ENCODE assay signal across 22 cellular contexts in the genomic region with DNA sequence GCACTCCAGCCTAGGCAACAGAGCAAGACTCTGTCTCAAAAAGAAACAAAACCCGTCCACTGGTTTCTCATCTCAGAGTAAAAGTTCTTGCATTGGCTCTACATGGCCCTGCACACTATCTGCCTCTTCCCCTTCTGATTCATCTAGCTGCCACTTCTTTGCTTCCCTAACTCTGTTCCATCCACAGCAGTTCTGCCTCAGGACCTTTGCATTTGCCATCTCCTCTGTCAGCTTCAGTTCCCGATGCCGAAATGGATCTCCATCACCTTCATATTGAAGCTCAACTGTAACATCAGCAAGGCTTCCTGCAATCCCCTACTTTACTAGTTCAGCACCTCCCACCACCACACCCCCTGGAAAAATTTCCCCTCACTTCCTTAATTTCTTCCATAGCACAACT. TPM values are rescaled to one million over a fixed set of nuclear protein-coding genes. Genes with fewer than 3 reads are reported as not detected.
DNase-seq lines count a peak whose midpoint lies in the region; ATAC-seq and TF ChIP-seq lines count a peak whose summit lies in the region.
"Had no signal": no experiment of that assay in that cellular context is flagged by ENCODE, and none has a peak within 500 bp of the region (broad histone marks: within the 10 kb centered on the region; RNA-seq: fewer than 3 reads in every experiment).

No MANE protein-coding gene starts in this region.

- peaks cover 42% of the 10 kb centered on the region for H3K4me1 Mint-ChIP-seq in activated T-cell treated with anti-CD3 and anti-CD28 coated beads, Interleukin-2, amount 50 U/mL, for 4 hours (ENCODE audit: low read depth)
- H3K4me1 Mint-ChIP-seq in brain, result peaks cover 43% of the 10 kb centered on the region
- H3K4me1 Mint-ChIP-seq in neural crest cell, result peaks cover 35% of the 10 kb centered on the region

- H3K36me3 Mint-ChIP-seq in activated T-cell treated with anti-CD3 and anti-CD28 coated beads, Interleukin-2, amount 50 U/mL, for 4 hours (ENCODE audit: insufficient read depth), result peaks cover 26% of the 10 kb centered on the region
- H3K36me3 Mint-ChIP-seq in brain (peaks cover 24% of the 10 kb centered on the region), neural crest cell (ENCODE audit: low read depth) (no peaks in the 10 kb centered on the region)

- no peaks in the 10 kb centered on the region for H3K9me3 Mint-ChIP-seq in activated T-cell treated with anti-CD3 and anti-CD28 coated beads, Interleukin-2, amount 50 U/mL, for 4 hours
- H3K9me3 Mint-ChIP-seq in brain (peaks cover 0 to 2% (median 0%) of the 10 kb centered on the region in 5 experiments), neural crest cell (no peaks in the 10 kb centered on the region)
- H3K9me3 Mint-ChIP-seq: CD14-positive monocyte had no signal

- no peak for TF ChIP-seq CTCF in RWPE1 (conservative IDR thresholded peaks at IDR 0.05; ENCODE audit: low read depth)
- TF ChIP-seq CTCF in brain (conservative IDR thresholded peaks at IDR 0.05), result no peak
- no peak for TF ChIP-seq CTCF in neural crest cell (conservative IDR thresholded peaks at IDR 0.05)

- H3K27ac Mint-ChIP-seq in brain, result peak overlapping the region; percentile 12 to 79 (median 67)
- no peak overlapping the region for H3K27ac Mint-ChIP-seq in neural crest cell (ENCODE audit: unreplicated experiment)

- H3K4me3 Mint-ChIP-seq in activated T-cell treated with anti-CD3 and anti-CD28 coated beads, Interleukin-2, amount 50 U/mL, for 4 hours, result peak overlapping the region; percentile 62
- H3K4me3 Mint-ChIP-seq in brain, result peak overlapping the region; percentile 40 to 83 (median 54)
- H3K4me3 Mint-ChIP-seq in neural crest cell, result peak overlapping the region; percentile 60
- H3K4me3 Mint-ChIP-seq: CD14-positive monocyte had no signal

- no peaks in the 10 kb centered on the region for H3K27me3 Mint-ChIP-seq in activated T-cell treated with anti-CD3 and anti-CD28 coated beads, Interleukin-2, amount 50 U/mL, for 4 hours (ENCODE audit: low read depth)
- peaks cover 6% of the 10 kb centered on the region for H3K27me3 Mint-ChIP-seq in brain
- H3K27me3 Mint-ChIP-seq in neural crest cell (ENCODE audit: low read depth), result no peaks in the 10 kb centered on the region

- no peak for ATAC-seq in activated T-cell treated with anti-CD3 and anti-CD28 coated beads, Interleukin-2, amount 50 U/mL, for 4 hours
- ATAC-seq: activated CD4-positive, CD25-positive, alpha-beta regulatory T cell treated with anti-CD3 and anti-CD28 coated beads, Interleukin-2, amount 50 U/mL, for 24 hours; HCT116; left cardiac atrium had no signal

- DNase-seq in activated T-cell treated with anti-CD3 and anti-CD28 coated beads, Interleukin-2, amount 50 U/mL, for 4 hours, result no peak
- DNase-seq in activated T-cell treated with anti-CD3 and anti-CD28 coated beads for 4 hours (no peak), RWPE1 (ENCODE audit: low spot score) (no peak), neural crest cell (ENCODE audit: low read depth, low spot score) (no peak), GM03348 (ENCODE audit: low spot score) (no peak)
- no peak for DNase-seq in stimulated activated CD4-positive, alpha-beta T cell treated with anti-CD3 and anti-CD28 coated beads, Interleukin-12 subunit alpha, Interleukin-12 subunit beta, amount 100 ng/mL, for 4 hours
- no peak for DNase-seq in activated effector memory CD4-positive, alpha-beta T cell treated with anti-CD3 and anti-CD28 coated beads, Interleukin-2, amount 50 U/mL, for 16 hours
- DNase-seq: caudate nucleus; DND-41; effector CD4-positive, alpha-beta T cell; esophagus squamous epithelium; left cardiac atrium; mesendoderm; NCI-H1436; NCI-H774; PC-9; small intestine; stimulated activated CD4-positive, alpha-beta T cell treated with anti-CD3 and anti-CD28 coated beads, Interleukin-4, amount 100 ng/mL, for 24 hours had no signal

- POLR2A ChIA-PET in RWPE1 (lab: Yijun Ruan, JAX; ENCODE audit: low non-redundant PET), result interaction anchor here (1.6 kb wide), 1 partner anchor 18 kb away, joined by 4 read pairs; a partner anchor contains a TSS

- H3K27ac ChIP-seq in RWPE1, result peak overlapping the region; percentile 91
- H3K27ac ChIP-seq: PC-9 had no signal

- CTCF ChIA-PET in RWPE1 (lab: Yijun Ruan, JAX), result interaction anchor here (0.6 to 4.0 kb wide), 5 partner anchors 18 to 396 kb away, joined by 3 to 15 read pairs (median 3); a partner anchor contains a TSS

RNA-seq across cellular contexts. Expression of a gene that starts 1.2 kb away (rescaled TPM):
- 10 to 100 TPM; 29.0 to 29.7 (median 29.1) TPM for total RNA-seq in activated T-cell treated with anti-CD3 and anti-CD28 coated beads, Interleukin-2, amount 50 U/mL, for 4 hours
- polyA plus RNA-seq in brain (ENCODE audit: insufficient read depth, low read depth, low replicate concordance), result 39.7 TPM
- 24.3 and 28.3 TPM in 2 replicates for total RNA-seq in neural crest cell

RNA-seq across cellular contexts. Expression of a gene that starts 5.4 kb away (rescaled TPM):
- 100 to 1,000 TPM; 270 to 325 (median 289) TPM for total RNA-seq in activated T-cell treated with anti-CD3 and anti-CD28 coated beads, Interleukin-2, amount 50 U/mL, for 4 hours
- polyA plus RNA-seq in brain (ENCODE audit: insufficient read depth, low read depth, low replicate concordance), result 214 TPM
- 184 and 186 TPM in 2 replicates for total RNA-seq in neural crest cell

RNA-seq across cellular contexts. Expression of a gene that starts 17.8 kb away (rescaled TPM):
- 10 to 100 TPM; 40.0 to 62.6 (median 54.4) TPM for total RNA-seq in activated T-cell treated with anti-CD3 and anti-CD28 coated beads, Interleukin-2, amount 50 U/mL, for 4 hours
- 79.9 TPM for polyA plus RNA-seq in brain (ENCODE audit: insufficient read depth, low read depth, low replicate concordance)
- 115 and 126 TPM in 2 replicates for total RNA-seq in neural crest cell

RNA-seq across cellular contexts. Expression of a gene that starts 18.1 kb away (rescaled TPM):
- total RNA-seq in activated T-cell treated with anti-CD3 and anti-CD28 coated beads, Interleukin-2, amount 50 U/mL, for 4 hours, result 1 to 10 TPM; 1.8 to 2.8 (median 1.8) TPM
- 16.6 TPM for polyA plus RNA-seq in brain (ENCODE audit: insufficient read depth, low read depth, low replicate concordance)
- total RNA-seq in neural crest cell, result 12.2 and 15.2 TPM in 2 replicates

RNA-seq across cellular contexts. Expression of a gene that starts 25.1 kb away (rescaled TPM):
- total RNA-seq in activated T-cell treated with anti-CD3 and anti-CD28 coated beads, Interleukin-2, amount 50 U/mL, for 4 hours, result 100 to 1,000 TPM; 455 to 543 (median 484) TPM
- 269 TPM for polyA plus RNA-seq in brain (ENCODE audit: insufficient read depth, low read depth, low replicate concordance)
- total RNA-seq in neural crest cell, result 368 and 374 TPM in 2 replicates
